8 cellular contexts compared by ENCODE assay signal in the genomic region with DNA sequence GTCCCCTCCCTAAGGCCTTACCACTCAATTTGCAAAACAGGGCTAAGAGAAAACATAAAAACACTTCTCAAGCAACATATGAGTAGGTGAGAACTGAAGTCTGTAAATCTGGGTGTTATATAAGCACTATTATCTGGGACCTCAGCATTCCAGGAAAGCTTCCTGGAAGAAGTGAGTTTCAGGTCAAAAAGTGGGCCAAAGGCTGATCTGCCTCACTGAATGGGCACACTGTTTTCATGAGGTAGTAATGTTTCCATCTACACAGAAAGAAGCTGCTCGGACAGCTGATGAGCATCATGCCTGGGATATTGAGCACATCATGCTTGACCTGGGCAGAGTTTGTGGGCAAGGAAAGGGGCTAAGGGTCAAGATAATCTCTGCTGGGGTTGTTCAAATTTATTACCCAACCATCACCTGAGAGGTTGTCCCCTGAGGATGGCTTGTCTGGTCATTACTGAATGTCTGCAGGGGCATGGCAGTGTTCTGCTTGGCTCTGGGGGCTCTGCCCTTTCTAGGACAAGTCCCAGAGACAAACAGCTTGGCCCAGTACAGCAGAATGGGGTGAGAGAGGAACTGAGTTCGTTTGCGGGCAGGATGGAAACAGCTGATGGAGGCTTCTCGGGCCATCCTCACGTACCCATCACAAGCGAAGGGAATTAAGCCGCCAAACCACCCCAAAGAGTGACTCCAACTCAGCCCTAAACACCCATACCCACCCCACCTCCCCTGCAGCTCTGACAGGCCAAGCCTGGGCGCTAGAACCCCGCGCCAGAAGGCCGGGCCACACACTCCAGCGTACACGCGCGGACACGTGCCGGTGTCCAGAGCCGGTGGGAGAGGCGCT. TPM values are rescaled to one million over a fixed set of nuclear protein-coding genes. Genes with fewer than 3 reads are reported as not detected.
DNase-seq lines count a peak whose midpoint lies in the region; ATAC-seq, FAIRE-seq and TF ChIP-seq lines count a peak whose summit lies in the region.

No MANE protein-coding gene starts in this region.

- FAIRE-seq in kidney (lab: Jason Lieb, UNC), result no peak

- H3K27ac ChIP-seq in BLaER1 (no peak overlapping the region), kidney (ENCODE audit: low read depth in 2 of 2, low read length in 2 of 2) (peak overlapping the region; percentile 25 to 69), thoracic aorta (peak overlapping the region; percentile 54 to 73)

- H3K27me3 ChIP-seq in BLaER1 (peaks cover 12% of the 10 kb centered on the region; the same call in 1 of the 2 replicates), thoracic aorta (replicated peaks; ENCODE audit: insufficient read depth) (no peaks in the 10 kb centered on the region)

- no peak for DNase-seq in activated T-helper 2 cell treated with anti-CD3 and anti-CD28 coated beads, Interferon-gamma antibody, Interleukin-2, Interleukin-4, amounts not matched to agents 10 μg/mL and 5 μg/mL and 100 μg/mL, durations not matched to agents 14 hours and 24 hours and 36 hours (ENCODE audit: low spot score)
- DNase-seq in kidney (no peak), thoracic aorta (ENCODE audit: low spot score) (no peak), NCI-H446 (lab: John Stamatoyannopoulos, UW) (no peak), inferior parietal cortex (ENCODE audit: extremely low spot score) (no peak), erythroblast (lab: John Stamatoyannopoulos, UW) (no peak)

- ATAC-seq in HG02623 (IDR thresholded peaks at IDR 0.05; ENCODE audit: unreplicated experiment) (peak; percentile 18), thoracic aorta (ENCODE audit: insufficient number of reproducible peaks, low FRiP score, low read depth) (no peak)

- intact Hi-C loops in activated T-helper 2 cell treated with anti-CD3 and anti-CD28 coated beads, Interferon-gamma antibody, Interleukin-2, Interleukin-4, amounts not matched to agents 10 μg/mL and 5 μg/mL and 100 μg/mL, durations not matched to agents 14 hours and 24 hours and 36 hours (cut with micrococcal nuclease), result loop anchor here (2.0 to 5.0 kb wide), 5 partner anchors 18 to 667 kb away; no protein-coding TSS in a partner anchor
- intact Hi-C loops in kidney (cut with DNase I), result no loop called here

- peak overlapping the region; percentile 92 for H3K4me3 ChIP-seq in BLaER1
- peak overlapping the region in 1 of 2 donors; percentile 61 for H3K4me3 ChIP-seq in kidney (ENCODE audit: low read length in 2 of 2)
- H3K4me3 ChIP-seq in thoracic aorta, result peak overlapping the region; percentile 82

- H3K9ac ChIP-seq in BLaER1 (peak overlapping the region; percentile 83; the same call in 1 of the 2 replicates), kidney (ENCODE audit: low read length in 2 of 2) (peak overlapping the region in 1 of 2 donors; percentile 31)

- no peak for TF ChIP-seq POLR2A in erythroblast (IDR thresholded peaks at IDR 0.05; ENCODE audit: low read length)

- no peak overlapping the region for H3K27ac Mint-ChIP-seq in activated T-helper 2 cell treated with anti-CD3 and anti-CD28 coated beads, Interferon-gamma antibody, Interleukin-2, Interleukin-4, amounts not matched to agents 10 μg/mL and 5 μg/mL and 100 μg/mL, durations not matched to agents 14 hours and 24 hours and 36 hours

- H3K9me3 ChIP-seq in BLaER1, result no peaks in the 10 kb centered on the region
- no peaks in the 10 kb centered on the region for H3K9me3 ChIP-seq in kidney (ENCODE audit: control insufficient read depth in 1 of 2, low read length in 2 of 2)
- H3K9me3 ChIP-seq in thoracic aorta, result no peaks in the 10 kb centered on the region

- no peaks in the 10 kb centered on the region for H3K9me3 Mint-ChIP-seq in activated T-helper 2 cell treated with anti-CD3 and anti-CD28 coated beads, Interferon-gamma antibody, Interleukin-2, Interleukin-4, amounts not matched to agents 10 μg/mL and 5 μg/mL and 100 μg/mL, durations not matched to agents 14 hours and 24 hours and 36 hours

- H3K36me3 Mint-ChIP-seq in activated T-helper 2 cell treated with anti-CD3 and anti-CD28 coated beads, Interferon-gamma antibody, Interleukin-2, Interleukin-4, amounts not matched to agents 10 μg/mL and 5 μg/mL and 100 μg/mL, durations not matched to agents 14 hours and 24 hours and 36 hours (ENCODE audit: low read depth), result no peaks in the 10 kb centered on the region

- H3K4me3 Mint-ChIP-seq in activated T-helper 2 cell treated with anti-CD3 and anti-CD28 coated beads, Interferon-gamma antibody, Interleukin-2, Interleukin-4, amounts not matched to agents 10 μg/mL and 5 μg/mL and 100 μg/mL, durations not matched to agents 14 hours and 24 hours and 36 hours (ENCODE audit: low read depth), result peak overlapping the region; percentile 71

- H3K4me2 ChIP-seq in BLaER1, result peak overlapping the region; percentile 100

- no peak for TF ChIP-seq CTCF in kidney (IDR thresholded peaks at IDR 0.05; ENCODE audit: borderline replicate concordance, extremely low read depth, insufficient read depth)
- no peak for TF ChIP-seq CTCF in thoracic aorta (IDR thresholded peaks at IDR 0.05)

- H3K4me1 ChIP-seq in BLaER1 (peaks cover 66% of the 10 kb centered on the region), kidney (ENCODE audit: control insufficient read depth in 1 of 2, insufficient read depth in 1 of 2, low read depth in 1 of 2, low read length in 2 of 2) (peaks cover 12 to 13% of the 10 kb centered on the region in 2 donors), thoracic aorta (ENCODE audit: control insufficient read depth in 1 of 2, low read depth in 2 of 2) (peaks cover 13 to 39% of the 10 kb centered on the region in 2 donors)

- H4K20me1 ChIP-seq in BLaER1, result peaks cover 10% of the 10 kb centered on the region; the same call in 1 of the 2 replicates

- peaks cover 10% of the 10 kb centered on the region for H3K27me3 Mint-ChIP-seq in activated T-helper 2 cell treated with anti-CD3 and anti-CD28 coated beads, Interferon-gamma antibody, Interleukin-2, Interleukin-4, amounts not matched to agents 10 μg/mL and 5 μg/mL and 100 μg/mL, durations not matched to agents 14 hours and 24 hours and 36 hours (ENCODE audit: low read depth)

- H3K4me1 Mint-ChIP-seq in activated T-helper 2 cell treated with anti-CD3 and anti-CD28 coated beads, Interferon-gamma antibody, Interleukin-2, Interleukin-4, amounts not matched to agents 10 μg/mL and 5 μg/mL and 100 μg/mL, durations not matched to agents 14 hours and 24 hours and 36 hours (ENCODE audit: low read depth), result peaks cover 44% of the 10 kb centered on the region

- H3K36me3 ChIP-seq in BLaER1, result no peaks in the 10 kb centered on the region
- H3K36me3 ChIP-seq in kidney (ENCODE audit: control insufficient read depth in 1 of 2, insufficient read depth in 2 of 2, low read length in 2 of 2), result no peaks in the 10 kb centered on the region
- H3K36me3 ChIP-seq in thoracic aorta, result no peaks in the 10 kb centered on the region

RNA-seq across cellular contexts. Expression of a gene that starts 1.2 kb away (rescaled TPM):
- 21.5 and 23.6 TPM in 2 replicates for total RNA-seq in activated T-helper 2 cell treated with anti-CD3 and anti-CD28 coated beads, Interferon-gamma antibody, Interleukin-2, Interleukin-4, amounts not matched to agents 10 μg/mL and 5 μg/mL and 100 μg/mL, durations not matched to agents 14 hours and 24 hours and 36 hours
- total RNA-seq in kidney, result 15.8 TPM
- polyA plus RNA-seq in kidney (ENCODE audit: insufficient read depth, low read depth, low replicate concordance), result 1.7 TPM
- 10 to 100 TPM; 30.6 to 48.5 TPM for total RNA-seq in thoracic aorta
